ENCODE assay signal across 22 cellular contexts in genomic region chr3:120157113-120157512, GRCh38.
"Had no signal": no experiment of that assay in that cellular context is flagged by ENCODE, and none has a peak within 500 bp of the region (broad histone marks: within the 10 kb centered on the region; RNA-seq: fewer than 3 reads in every experiment).

No MANE protein-coding gene starts in this region.

- H3K27me3 ChIP-seq: foreskin keratinocyte, hepatocyte, neutrophil, sigmoid colon, stomach, transverse colon, vagina had no signal

- H3K79me2 ChIP-seq: hepatocyte had no signal

- H3K4me3 ChIP-seq: hepatocyte, mucosa of descending colon, sigmoid colon, skin epidermis, stomach, thoracic aorta, transverse colon, vagina had no signal

- H3K9me3 ChIP-seq: neutrophil, thoracic aorta had no signal

- H3K27ac ChIP-seq: foreskin keratinocyte, hepatocyte, neutrophil, sigmoid colon, skin epidermis, stomach, thoracic aorta, transverse colon, vagina had no signal

- H3K4me3 Mint-ChIP-seq: naive thymus-derived CD8-positive, alpha-beta T cell had no signal

- H3K4me2 ChIP-seq: hepatocyte had no signal

- H2AFZ ChIP-seq: hepatocyte had no signal

- H3K36me3 ChIP-seq: neutrophil, sigmoid colon, stomach, thoracic aorta, transverse colon, vagina had no signal

- DNase-seq: dermis blood vessel endothelial cell; erythroblast; foreskin keratinocyte; head of caudate nucleus; kidney; left cardiac atrium; left ventricle myocardium superior; mucosa of descending colon; naive thymus-derived CD8-positive, alpha-beta T cell; posterior cingulate gyrus; sigmoid colon; stimulated activated CD4-positive, alpha-beta T cell treated with anti-CD3 and anti-CD28 coated beads, Interleukin-2, amount 100 ng/mL, for 24 hours; stimulated activated CD4-positive, alpha-beta T cell treated with anti-CD3 and anti-CD28 coated beads, Interleukin-4, amount 100 ng/mL, for 4 hours; stimulated activated naive CD4-positive, alpha-beta T cell; stomach; substantia nigra; transverse colon had no signal

- ATAC-seq: foreskin keratinocyte; left cardiac atrium; left ventricle myocardium superior; mucosa of descending colon; naive thymus-derived CD8-positive, alpha-beta T cell had no signal
